1 cellular context compared by ENCODE assay signal in genomic region chr19:1437609-1438008, GRCh38.
TF ChIP-seq lines count a peak whose summit lies in the region.

No MANE protein-coding gene starts in this region.

TF ChIP-seq in HCT116, 20 proteins besides CTCF, POLR2A, EP300 and RAD21 (continued from another document):
- TF ChIP-seq ELF1 (IDR thresholded peaks at IDR 0.05; ENCODE audit: borderline replicate concordance, low read depth) (no peak), CEBPB (IDR thresholded peaks at IDR 0.05; ENCODE audit: low read depth) (no peak), SRF (IDR thresholded peaks at IDR 0.05; ENCODE audit: low read depth) (no peak), ZFX (IDR thresholded peaks at IDR 0.05) (no peak), POLR2AphosphoS5 (IDR thresholded peaks at IDR 0.05; ENCODE audit: low read depth, low read length) (no peak), ZNF274 (IDR thresholded peaks at IDR 0.05; ENCODE audit: low read depth, low read length) (no peak), TCF7L2 (IDR thresholded peaks at IDR 0.05; ENCODE audit: borderline replicate concordance, extremely low read depth, insufficient read depth, insufficient read length) (no peak), EGR1 (IDR thresholded peaks at IDR 0.05; ENCODE audit: low read depth) (no peak), FOSL1 (IDR thresholded peaks at IDR 0.05; ENCODE audit: low read depth) (no peak), CBX3 (IDR thresholded peaks at IDR 0.05; ENCODE audit: low read depth) (no peak), ATF3 (IDR thresholded peaks at IDR 0.05) (no peak), JUND (IDR thresholded peaks at IDR 0.05) (no peak), YY1 (IDR thresholded peaks at IDR 0.05; ENCODE audit: extremely low read depth, insufficient replicate concordance, low read depth, low read length) (no peak), MAX (IDR thresholded peaks at IDR 0.05) (no peak)
